Comparison of ENCODE assay signal across 26 cellular contexts in the genomic region with DNA sequence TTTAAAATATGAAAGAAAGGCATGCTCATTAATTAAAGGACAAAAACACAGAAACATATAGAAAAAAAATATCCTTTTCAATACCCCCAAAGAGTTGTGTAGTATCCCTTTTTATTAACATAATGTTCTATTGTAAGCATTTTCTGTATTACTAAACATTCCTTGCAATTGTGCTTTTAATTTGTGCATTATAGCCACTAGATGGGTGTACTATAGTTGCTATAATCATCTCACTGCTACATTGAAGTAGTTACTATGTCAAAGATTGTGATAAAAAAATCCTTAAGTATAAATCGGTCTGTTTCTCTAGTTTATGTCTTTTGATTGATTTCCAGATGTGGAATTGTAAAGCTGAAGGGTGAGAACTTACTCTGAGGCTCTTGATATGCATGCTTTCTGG. TPM values are rescaled to one million over a fixed set of nuclear protein-coding genes. Genes with fewer than 3 reads are reported as not detected.
"Had no signal": no experiment of that assay in that cellular context is flagged by ENCODE, and none has a peak within 500 bp of the region (broad histone marks: within the 10 kb centered on the region; RNA-seq: fewer than 3 reads in every experiment).

No MANE protein-coding gene starts in this region.

- H3K9me3 Mint-ChIP-seq: activated CD4-positive, alpha-beta memory T cell treated with anti-CD3 and anti-CD28 coated beads for 36 hours; activated naive CD8-positive, alpha-beta T cell treated with anti-CD3 and anti-CD28 coated beads for 36 hours; central memory CD8-positive, alpha-beta T cell; memory B cell had no signal

- H3K4me3 Mint-ChIP-seq: activated CD4-positive, alpha-beta memory T cell treated with anti-CD3 and anti-CD28 coated beads for 36 hours; activated naive CD8-positive, alpha-beta T cell treated with anti-CD3 and anti-CD28 coated beads for 36 hours; central memory CD8-positive, alpha-beta T cell; memory B cell; neural crest cell; stimulated activated naive B cell treated with anti-CD40 and anti-IgM and Interleukin-4, amounts not matched to agents 10 μg/mL and 1 μg/mL and 100 μg/mL, for 72 hours had no signal

- H3K27me3 ChIP-seq: breast epithelium, esophagus muscularis mucosa, gastroesophageal sphincter, sigmoid colon, upper lobe of left lung had no signal

- H3K27ac ChIP-seq: breast epithelium, coronary artery, esophagus muscularis mucosa, gastroesophageal sphincter, thoracic aorta, upper lobe of left lung had no signal

- DNase-seq: activated CD4-positive, alpha-beta memory T cell treated with anti-CD3 and anti-CD28 coated beads for 36 hours; activated CD4-positive, alpha-beta T cell treated with anti-CD3 and anti-CD28 coated beads for 48 hours; activated naive CD4-positive, alpha-beta T cell treated with Interleukin-2 at 50 U/mL for 16 hours; activated naive CD8-positive, alpha-beta T cell treated with anti-CD3 and anti-CD28 coated beads for 36 hours; activated T-cell treated with anti-CD3 and anti-CD28 coated beads, Interleukin-2, amount 50 U/mL, for 48 hours; head of caudate nucleus; left cardiac atrium; retina; sigmoid colon; stimulated activated CD4-positive, alpha-beta T cell treated with anti-CD3 and anti-CD28 coated beads, Interleukin-15, amount 100 ng/mL, for 24 hours; stimulated activated CD8-positive, alpha-beta memory T cell treated with anti-CD3 and anti-CD28 coated beads, Interleukin-4, amount 100 ng/mL, for 48 hours; stimulated activated naive B cell treated with anti-CD40 and anti-IgM and Interleukin-4, amounts not matched to agents 10 μg/mL and 1 μg/mL and 100 μg/mL, for 72 hours; T-helper 1 cell; T-helper 9 cell; upper lobe of left lung had no signal

- H3K4me1 ChIP-seq: breast epithelium, esophagus muscularis mucosa, gastroesophageal sphincter, upper lobe of left lung had no signal

- H3K27me3 Mint-ChIP-seq: progenitor cell of endocrine pancreas; stimulated activated naive B cell treated with anti-CD40 and anti-IgM and Interleukin-4, amounts not matched to agents 10 μg/mL and 1 μg/mL and 100 μg/mL, for 72 hours had no signal

- H3K4me1 Mint-ChIP-seq: activated naive CD8-positive, alpha-beta T cell treated with anti-CD3 and anti-CD28 coated beads for 36 hours; central memory CD8-positive, alpha-beta T cell; memory B cell; stimulated activated naive B cell treated with anti-CD40 and anti-IgM and Interleukin-4, amounts not matched to agents 10 μg/mL and 1 μg/mL and 100 μg/mL, for 72 hours had no signal

- FAIRE-seq: islet of Langerhans had no signal

- H3K9me3 ChIP-seq: breast epithelium, esophagus muscularis mucosa, gastroesophageal sphincter, sigmoid colon, thoracic aorta, upper lobe of left lung had no signal

- H3K4me2 ChIP-seq: smooth muscle cell had no signal

- H3K36me3 ChIP-seq: breast epithelium, esophagus muscularis mucosa, gastroesophageal sphincter, sigmoid colon, thoracic aorta, upper lobe of left lung had no signal

- H3K4me3 ChIP-seq: breast epithelium, coronary artery, esophagus muscularis mucosa, gastroesophageal sphincter, sigmoid colon, smooth muscle cell, thoracic aorta, upper lobe of left lung had no signal

- H3K27ac Mint-ChIP-seq: activated CD4-positive, alpha-beta memory T cell treated with anti-CD3 and anti-CD28 coated beads for 36 hours; activated naive CD8-positive, alpha-beta T cell treated with anti-CD3 and anti-CD28 coated beads for 36 hours; memory B cell; progenitor cell of endocrine pancreas; stimulated activated naive B cell treated with anti-CD40 and anti-IgM and Interleukin-4, amounts not matched to agents 10 μg/mL and 1 μg/mL and 100 μg/mL, for 72 hours had no signal

- H3K36me3 Mint-ChIP-seq: activated CD4-positive, alpha-beta memory T cell treated with anti-CD3 and anti-CD28 coated beads for 36 hours; activated naive CD8-positive, alpha-beta T cell treated with anti-CD3 and anti-CD28 coated beads for 36 hours; memory B cell; stimulated activated naive B cell treated with anti-CD40 and anti-IgM and Interleukin-4, amounts not matched to agents 10 μg/mL and 1 μg/mL and 100 μg/mL, for 72 hours had no signal

RNA-seq across cellular contexts. Expression of a gene that starts 21.4 kb away (rescaled TPM):
- total RNA-seq: activated CD4-positive, alpha-beta memory T cell treated with anti-CD3 and anti-CD28 coated beads for 36 hours; activated naive CD8-positive, alpha-beta T cell treated with anti-CD3 and anti-CD28 coated beads for 36 hours had no signal
